Comparison of ENCODE assay signal across 1 cellular context in genomic region chr15:62094398-62094797, GRCh38.
A peak's percentile ranks its signal among the peaks of the same experiment; 100 is the strongest.
TF ChIP-seq lines count a peak whose summit lies in the region.

No MANE protein-coding gene starts in this region.

TF ChIP-seq in K562, 482 proteins besides CTCF, POLR2A, EP300 and RAD21 (continued from another document and continues in another):
- TF ChIP-seq RBM25 (IDR thresholded peaks at IDR 0.05; ENCODE audit: low read depth, low read length, severe bottlenecking) (no peak), ARID2 (IDR thresholded peaks at IDR 0.05) (no peak), DMBX1 (CRISPR knock-in tag; IDR thresholded peaks at IDR 0.05; ENCODE audit: borderline replicate concordance) (peak; percentile 76; the same call in 1 of the 2 replicates), ZNF165 (CRISPR knock-in tag; IDR thresholded peaks at IDR 0.05; ENCODE audit: borderline replicate concordance) (no peak), ZBTB5 (IDR thresholded peaks at IDR 0.05) (no peak), COPS2 (conservative IDR thresholded peaks at IDR 0.05) (no peak), NCOR1 (IDR thresholded peaks at IDR 0.05) (peak; percentile 93), MBD1 (CRISPR knock-in tag; IDR thresholded peaks at IDR 0.05) (no peak), MYNN (IDR thresholded peaks at IDR 0.05) (peak; percentile 72), MYNN (CRISPR knock-in tag; IDR thresholded peaks at IDR 0.05) (no peak), ZNF311 (CRISPR knock-in tag; IDR thresholded peaks at IDR 0.05) (peak; percentile 72; the same call in 1 of the 2 replicates), ELF1 (tag; IDR thresholded peaks at IDR 0.05) (no peak), FOXM1 (IDR thresholded peaks at IDR 0.05; ENCODE audit: low read depth) (peak; percentile 91), FOXM1 (CRISPR knock-in tag; IDR thresholded peaks at IDR 0.05; ENCODE audit: low read depth) (no peak), MEF2D (tag; conservative IDR thresholded peaks at IDR 0.05; ENCODE audit: low read depth) (peak; percentile 75; the same call in 1 of the 2 replicates), KLF1 (tag; IDR thresholded peaks at IDR 0.05) (no peak), ZNF644 (tag; IDR thresholded peaks at IDR 0.05; ENCODE audit: low read depth) (peak; percentile 88; the same call in 1 of the 2 replicates), ZBTB7A (IDR thresholded peaks at IDR 0.05; ENCODE audit: borderline replicate concordance, control insufficient read depth, low read depth, low read length) (no peak), HMG20A (CRISPR knock-in tag; conservative IDR thresholded peaks at IDR 0.05) (peak; percentile 93), CTBP1 (IDR thresholded peaks at IDR 0.05; ENCODE audit: borderline replicate concordance) (peak; percentile 70; the same call in 1 of the 2 replicates), HCFC1 (IDR thresholded peaks at IDR 0.05; ENCODE audit: low read depth, low read length) (no peak), ZEB2 (IDR thresholded peaks at IDR 0.05) (no peak), NFIC (IDR thresholded peaks at IDR 0.05) (peak; percentile 86), FOSL1 (tag; conservative IDR thresholded peaks at IDR 0.05) (peak; percentile 82), BCOR (IDR thresholded peaks at IDR 0.05) (peak; percentile 91), THRB (CRISPR knock-in tag; conservative IDR thresholded peaks at IDR 0.05) (no peak; the same call in 1 of the 2 replicates), SMARCB1 (IDR thresholded peaks at IDR 0.05; ENCODE audit: insufficient read length, low read depth) (no peak), SMARCC2 (IDR thresholded peaks at IDR 0.05; ENCODE audit: low read depth) (peak; percentile 83), MTF1 (CRISPR knock-in tag; IDR thresholded peaks at IDR 0.05; ENCODE audit: borderline replicate concordance) (no peak), ZNF175 (CRISPR knock-in tag; IDR thresholded peaks at IDR 0.05; ENCODE audit: low read depth) (peak; percentile 69; the same call in 1 of the 2 replicates), ATF3 (IDR thresholded peaks at IDR 0.05) (peak; percentile 22; the same call in 1 of the 2 replicates), ATF3 (CRISPR knock-in tag; conservative IDR thresholded peaks at IDR 0.05) (no peak), ZNF766 (CRISPR knock-in tag; conservative IDR thresholded peaks at IDR 0.05) (peak; percentile 84), ARHGAP35 (IDR thresholded peaks at IDR 0.05; ENCODE audit: partially characterized antibody) (no peak), ZBTB17 (CRISPR knock-in tag; IDR thresholded peaks at IDR 0.05) (peak; percentile 42; the same call in 1 of the 2 replicates), ESRRA (IDR thresholded peaks at IDR 0.05; ENCODE audit: borderline replicate concordance, low read depth) (peak; percentile 52; the same call in 1 of the 2 replicates), LEF1 (IDR thresholded peaks at IDR 0.05) (no peak), UBTF (IDR thresholded peaks at IDR 0.05; ENCODE audit: borderline replicate concordance in 1 of 2, low read depth in 2 of 2, low read length in 2 of 2) (no peak), PBX2 (CRISPR knock-in tag; IDR thresholded peaks at IDR 0.05; ENCODE audit: low read depth) (no peak), PBX2 (tag; conservative IDR thresholded peaks at IDR 0.05; ENCODE audit: low read depth) (peak; percentile 40; the same call in 1 of the 2 replicates), TSC22D4 (tag; IDR thresholded peaks at IDR 0.05) (no peak), KLF13 (tag; IDR thresholded peaks at IDR 0.05; ENCODE audit: borderline replicate concordance, low read depth) (no peak)
- TF ChIP-seq, protein P1, sequence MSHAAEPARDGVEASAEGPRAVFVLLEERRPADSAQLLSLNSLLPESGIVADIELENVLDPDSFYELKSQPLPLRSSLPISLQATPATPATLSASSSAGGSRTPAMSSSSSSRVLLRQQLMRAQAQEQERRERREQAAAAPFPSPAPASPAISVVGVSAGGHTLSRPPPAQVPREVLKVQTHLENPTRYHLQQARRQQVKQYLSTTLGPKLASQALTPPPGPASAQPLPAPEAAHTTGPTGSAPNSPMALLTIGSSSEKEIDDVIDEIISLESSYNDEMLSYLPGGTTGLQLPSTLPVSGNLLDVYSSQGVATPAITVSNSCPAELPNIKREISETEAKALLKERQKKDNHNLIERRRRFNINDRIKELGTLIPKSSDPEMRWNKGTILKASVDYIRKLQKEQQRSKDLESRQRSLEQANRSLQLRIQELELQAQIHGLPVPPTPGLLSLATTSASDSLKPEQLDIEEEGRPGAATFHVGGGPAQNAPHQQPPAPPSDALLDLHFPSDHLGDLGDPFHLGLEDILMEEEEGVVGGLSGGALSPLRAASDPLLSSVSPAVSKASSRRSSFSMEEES (CRISPR knock-in tag; IDR thresholded peaks at IDR 0.05): no peak
- TF ChIP-seq, protein P2, sequence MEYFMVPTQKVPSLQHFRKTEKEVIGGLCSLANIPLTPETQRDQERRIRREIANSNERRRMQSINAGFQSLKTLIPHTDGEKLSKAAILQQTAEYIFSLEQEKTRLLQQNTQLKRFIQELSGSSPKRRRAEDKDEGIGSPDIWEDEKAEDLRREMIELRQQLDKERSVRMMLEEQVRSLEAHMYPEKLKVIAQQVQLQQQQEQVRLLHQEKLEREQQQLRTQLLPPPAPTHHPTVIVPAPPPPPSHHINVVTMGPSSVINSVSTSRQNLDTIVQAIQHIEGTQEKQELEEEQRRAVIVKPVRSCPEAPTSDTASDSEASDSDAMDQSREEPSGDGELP (CRISPR knock-in tag; IDR thresholded peaks at IDR 0.05; ENCODE audit: borderline replicate concordance): peak; percentile 44; the same call in 1 of the 2 replicates
- TF ChIP-seq, protein P3, sequence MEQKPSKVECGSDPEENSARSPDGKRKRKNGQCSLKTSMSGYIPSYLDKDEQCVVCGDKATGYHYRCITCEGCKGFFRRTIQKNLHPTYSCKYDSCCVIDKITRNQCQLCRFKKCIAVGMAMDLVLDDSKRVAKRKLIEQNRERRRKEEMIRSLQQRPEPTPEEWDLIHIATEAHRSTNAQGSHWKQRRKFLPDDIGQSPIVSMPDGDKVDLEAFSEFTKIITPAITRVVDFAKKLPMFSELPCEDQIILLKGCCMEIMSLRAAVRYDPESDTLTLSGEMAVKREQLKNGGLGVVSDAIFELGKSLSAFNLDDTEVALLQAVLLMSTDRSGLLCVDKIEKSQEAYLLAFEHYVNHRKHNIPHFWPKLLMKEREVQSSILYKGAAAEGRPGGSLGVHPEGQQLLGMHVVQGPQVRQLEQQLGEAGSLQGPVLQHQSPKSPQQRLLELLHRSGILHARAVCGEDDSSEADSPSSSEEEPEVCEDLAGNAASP (IDR thresholded peaks at IDR 0.05): no peak
- TF ChIP-seq, protein P4, sequence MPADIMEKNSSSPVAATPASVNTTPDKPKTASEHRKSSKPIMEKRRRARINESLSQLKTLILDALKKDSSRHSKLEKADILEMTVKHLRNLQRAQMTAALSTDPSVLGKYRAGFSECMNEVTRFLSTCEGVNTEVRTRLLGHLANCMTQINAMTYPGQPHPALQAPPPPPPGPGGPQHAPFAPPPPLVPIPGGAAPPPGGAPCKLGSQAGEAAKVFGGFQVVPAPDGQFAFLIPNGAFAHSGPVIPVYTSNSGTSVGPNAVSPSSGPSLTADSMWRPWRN (IDR thresholded peaks at IDR 0.05; ENCODE audit: low read depth): peak; percentile 90
- TF ChIP-seq, protein P5, sequence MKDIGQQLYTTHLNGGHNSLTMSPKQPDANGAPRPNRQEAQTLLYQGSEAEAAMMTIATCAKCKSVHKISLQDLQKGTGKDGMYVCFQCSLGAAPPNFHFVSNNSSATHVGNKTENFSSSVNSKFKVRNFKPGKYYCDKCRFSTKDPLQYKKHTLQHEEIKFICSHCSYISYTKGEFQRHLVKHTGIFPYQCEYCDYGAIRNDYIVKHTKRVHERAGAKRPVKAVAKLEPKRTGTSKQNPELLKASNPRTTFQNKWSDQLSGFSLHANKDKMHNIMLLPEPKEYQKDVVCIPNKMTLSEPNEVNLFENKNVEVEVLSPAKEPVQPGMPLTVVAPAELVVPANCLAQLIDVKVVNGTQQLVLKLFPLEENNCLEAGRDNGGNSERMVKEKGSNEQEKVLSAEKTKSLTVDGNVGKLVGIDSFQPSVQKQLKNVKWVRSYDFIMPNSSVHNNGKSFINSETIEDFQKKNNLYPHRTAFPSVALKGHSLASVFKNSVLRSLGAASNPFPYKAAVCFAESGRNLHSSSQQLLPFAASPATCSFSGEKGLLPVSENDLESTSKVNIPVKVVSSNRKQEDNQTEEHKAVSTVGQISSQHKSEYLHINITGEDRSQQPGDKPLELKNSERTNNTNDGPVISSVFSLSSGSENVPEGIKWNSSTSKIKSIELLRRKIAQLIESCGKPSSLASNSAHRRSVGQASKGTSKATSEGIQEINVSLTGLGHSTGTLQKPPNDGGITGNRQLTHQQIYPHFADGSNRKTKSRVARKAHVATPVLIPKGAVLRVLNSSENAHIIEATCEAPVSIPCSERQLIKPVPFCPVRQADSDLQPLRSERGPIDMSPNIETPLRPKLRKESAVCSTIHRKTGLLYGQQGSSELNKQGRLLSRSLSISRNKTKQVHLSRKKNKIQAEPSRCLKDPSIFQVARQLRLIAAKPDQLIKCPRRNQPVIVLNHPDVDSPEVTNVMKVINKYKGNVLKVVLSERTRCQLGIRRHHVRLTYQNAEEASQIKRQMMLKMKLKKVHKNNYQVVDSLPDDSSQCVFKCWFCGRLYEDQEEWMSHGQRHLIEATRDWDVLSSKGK (CRISPR knock-in tag; IDR thresholded peaks at IDR 0.05): no peak
